8 cellular contexts compared by ENCODE assay signal in genomic region chr1:153572569-153573015, GRCh38. TPM values are rescaled to one million over a fixed set of nuclear protein-coding genes. Genes with fewer than 3 reads are reported as not detected.
DNase-seq lines count a peak whose midpoint lies in the region; ATAC-seq and TF ChIP-seq lines count a peak whose summit lies in the region.

No MANE protein-coding gene starts in this region.

- no peaks in the 10 kb centered on the region for H3K9me3 Mint-ChIP-seq in Caco-2 (ENCODE audit: unreplicated experiment)
- H3K9me3 Mint-ChIP-seq in chondrocyte (ENCODE audit: low read depth): no peaks in the 10 kb centered on the region

- H3K27ac ChIP-seq in VCaP (no peak overlapping the region), left lung (peak overlapping the region; percentile 67 to 83)

- H3K27me3 ChIP-seq in Caco-2 (replicated peaks; ENCODE audit: control insufficient read depth, insufficient read depth, low read length) (no peaks in the 10 kb centered on the region), left lung (no peaks in the 10 kb centered on the region)

- H3K36me3 Mint-ChIP-seq in Caco-2 (ENCODE audit: insufficient read depth, unreplicated experiment): peaks cover 23% of the 10 kb centered on the region
- H3K36me3 Mint-ChIP-seq in chondrocyte (ENCODE audit: low read depth): no peaks in the 10 kb centered on the region

- H3K36me3 ChIP-seq in Caco-2 (ENCODE audit: control insufficient read depth, insufficient read depth, low read length): no peaks in the 10 kb centered on the region
- H3K36me3 ChIP-seq in left lung: no peaks in the 10 kb centered on the region

- H3K4me1 ChIP-seq in Caco-2 (peaks cover 58% of the 10 kb centered on the region), left lung (peaks cover 13 to 46% of the 10 kb centered on the region in 2 donors)

- H3K4me3 Mint-ChIP-seq in Caco-2 (ENCODE audit: unreplicated experiment): no peak overlapping the region
- no peak overlapping the region for H3K4me3 Mint-ChIP-seq in chondrocyte (ENCODE audit: unreplicated experiment)

- H3K27me3 Mint-ChIP-seq in Caco-2 (ENCODE audit: insufficient read depth, unreplicated experiment) (no peaks in the 10 kb centered on the region), chondrocyte (ENCODE audit: low read depth) (no peaks in the 10 kb centered on the region)

- DNase-seq in Caco-2 (peak; percentile 63 to 69), NCI-H2029 treated with DMSO at 0.1 percent for 48 hours (lab: John Stamatoyannopoulos, UW) (peak; percentile 65), chondrocyte (ENCODE audit: low spot score) (no peak), left lung (peak; percentile 87 to 88)
- DNase-seq in stimulated activated CD4-positive, alpha-beta T cell treated with anti-CD3 and anti-CD28 coated beads, Interleukin-4, amount 100 ng/mL, for 1 hour: peak; percentile 51

- H3K9me3 ChIP-seq in Caco-2 (no peaks in the 10 kb centered on the region), left lung (no peaks in the 10 kb centered on the region)

- POLR2A ChIA-PET in Caco-2 (lab: Charles Lee): interaction anchor here (0.6 to 1.2 kb wide), 2 partner anchors 62 to 82 kb away, joined by 3 to 5 read pairs; no protein-coding TSS in a partner anchor

- BruUV-seq in Caco-2 (replicated peaks; lab: Mats Ljungman, UMichigan): no TSS peak

- H3K4me3 ChIP-seq in Caco-2 (ENCODE audit: low read depth, low read length): no peak overlapping the region
- no peak overlapping the region for H3K4me3 ChIP-seq in left lung

- H3K4me1 Mint-ChIP-seq in Caco-2 (ENCODE audit: low read depth, unreplicated experiment): peaks cover 65% of the 10 kb centered on the region
- peaks cover 35% of the 10 kb centered on the region for H3K4me1 Mint-ChIP-seq in chondrocyte (ENCODE audit: low read depth)

- intact Hi-C loops in Caco-2 (cut with micrococcal nuclease; ENCODE audit: unreplicated experiment): loop anchor here (1.0 to 2.0 kb wide), 2 partner anchors 45 to 54 kb away; partner anchors contain the start of gene S100A13
- intact Hi-C loops in left lung (cut with DNase I): no loop called here

- ATAC-seq in GM21825 (IDR thresholded peaks at IDR 0.05; ENCODE audit: unreplicated experiment): peak; percentile 64
- ATAC-seq in left lung: peak; percentile 91
- no peak for ATAC-seq in HG03571 (IDR thresholded peaks at IDR 0.05; ENCODE audit: unreplicated experiment)

- peak in 1 of 2 experiments; percentile 70 for TF ChIP-seq CTCF in Caco-2 (IDR thresholded peaks at IDR 0.05; ENCODE audit: insufficient read depth in 1 of 2, low read depth in 1 of 2, low read length in 1 of 2, severe bottlenecking in 1 of 2, unreplicated experiment in 1 of 2)
- TF ChIP-seq CTCF in VCaP (conservative IDR thresholded peaks at IDR 0.05): peak; percentile 98
- peak; percentile 97 for TF ChIP-seq CTCF in chondrocyte (IDR thresholded peaks at IDR 0.05)
- peak; percentile 82 to 84 for TF ChIP-seq CTCF in left lung (IDR thresholded peaks at IDR 0.05)

- CTCF ChIA-PET in Caco-2 (lab: Charles Lee): interaction anchor here (0.6 to 3.1 kb wide), 12 partner anchors 28 to 62 kb away, joined by 3 to 25 read pairs (median 4); partner anchors contain the start of genes CHTOP, S100A1, S100A13 and S100A14

- peak overlapping the region; percentile 29 for H3K27ac Mint-ChIP-seq in Caco-2 (ENCODE audit: unreplicated experiment)
- peak overlapping the region; percentile 72 for H3K27ac Mint-ChIP-seq in chondrocyte (ENCODE audit: unreplicated experiment)

RNA-seq across cellular contexts. Expression of gene S100A2, which starts 6.9 kb away (rescaled TPM):
- total RNA-seq in Caco-2 (2022): 2.4 and 3.0 TPM in 2 replicates
- total RNA-seq in chondrocyte: 15.4 to 22.2 TPM (median 18.9 TPM) in 3 replicates
- total RNA-seq in left lung: 10 to 100 TPM in 1 of 2 donors, 1 to 10 TPM in 1; 7.1 to 25.9 TPM

RNA-seq across cellular contexts. Expression of gene S100A3, which starts 23.5 kb away (rescaled TPM):
- total RNA-seq in Caco-2 (2022) (0.61 and 0.84 TPM in 2 replicates), chondrocyte (6.5 to 10.8 TPM (median 8.7 TPM) in 3 replicates), left lung (1 to 10 TPM; 1.7 to 7.7 TPM)

RNA-seq across cellular contexts. Expression of gene S100A4, which starts 27.0 kb away (rescaled TPM):
- 53.6 and 54.4 TPM in 2 replicates for total RNA-seq in Caco-2 (2022)
- 331 to 404 TPM (median 388 TPM) in 3 replicates for total RNA-seq in chondrocyte
- total RNA-seq in left lung: 1,000 to 10,000 TPM in 1 of 2 donors, 100 to 1,000 TPM in 1; 257 to 1,192 TPM

RNA-seq across cellular contexts. Expression of gene S100A5, which starts 31.9 kb away (rescaled TPM):
- total RNA-seq in Caco-2 (2022) (not detected in 2 replicates), chondrocyte (0.47 to 0.94 TPM in 2 of 3 replicates, not detected in the other), left lung (under 1 TPM in 1 of 2 donors, not detected in 1; 0.42 TPM)

RNA-seq across cellular contexts. Expression of gene S100A6, which starts 36.8 kb away (rescaled TPM):
- total RNA-seq in Caco-2 (2022) (416 and 432 TPM in 2 replicates), chondrocyte (1.4 to 12.1 TPM (median 10.9 TPM) in 3 replicates), left lung (1,000 to 10,000 TPM; 1,672 to 1,797 TPM)
